ENCODE assay signal across 8 cellular contexts in the genomic region with DNA sequence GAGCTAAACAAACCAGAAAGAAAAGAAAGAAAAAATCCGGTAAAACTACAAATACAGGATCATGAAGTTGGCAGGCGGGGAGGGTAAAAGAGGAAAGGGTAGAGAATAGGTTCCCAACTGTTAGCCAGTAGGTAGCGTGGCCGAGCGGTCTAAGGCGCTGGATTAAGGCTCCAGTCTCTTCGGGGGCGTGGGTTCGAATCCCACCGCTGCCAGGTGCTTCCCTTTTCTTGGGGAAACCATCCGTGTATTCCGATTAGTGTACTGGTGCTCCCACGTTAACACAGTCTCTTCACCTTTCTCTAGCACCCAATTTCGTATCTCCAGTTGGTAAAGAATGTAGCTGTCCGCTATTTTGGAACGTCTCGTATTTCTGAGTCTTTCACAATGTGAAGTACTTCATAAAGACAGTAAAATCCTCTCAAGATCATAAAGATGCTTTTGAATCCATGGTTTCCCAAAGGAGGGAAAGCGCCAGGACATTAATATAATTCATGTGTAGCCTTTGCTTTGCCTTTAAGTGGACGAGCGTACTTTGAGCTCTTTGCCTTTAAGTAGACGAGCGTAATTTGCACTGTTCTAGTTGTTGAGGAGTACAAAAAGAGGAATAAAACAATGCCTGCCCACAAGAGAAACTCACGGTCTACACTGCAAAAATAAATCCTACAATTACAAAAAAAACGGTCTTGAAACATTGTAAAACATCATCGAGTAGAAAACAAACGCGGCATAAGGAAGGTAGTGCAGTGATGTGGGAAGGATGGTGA. TPM values are rescaled to one million over a fixed set of nuclear protein-coding genes. Genes with fewer than 3 reads are reported as not detected.
DNase-seq lines count a peak whose midpoint lies in the region; ATAC-seq and TF ChIP-seq lines count a peak whose summit lies in the region.

No MANE protein-coding gene starts in this region.

- H3K9me3 Mint-ChIP-seq in stimulated activated naive CD8-positive, alpha-beta T cell treated with anti-CD3 and anti-CD28 coated beads, Interleukin-15, amount 100 ng/mL, for 72 hours = no peaks in the 10 kb centered on the region

- no peaks in the 10 kb centered on the region for H3K27me3 Mint-ChIP-seq in stimulated activated naive CD8-positive, alpha-beta T cell treated with anti-CD3 and anti-CD28 coated beads, Interleukin-15, amount 100 ng/mL, for 72 hours

- TF ChIP-seq EP300 in neural cell (conservative IDR thresholded peaks at IDR 0.05; ENCODE audit: poor library complexity, severe bottlenecking) = no peak

- peak; percentile 93 for DNase-seq in ELF-1 (ENCODE audit: low read depth, low spot score)
- DNase-seq in Karpas-422 = peak; percentile 94
- DNase-seq in RWPE2 (ENCODE audit: low spot score) = peak; percentile 73
- peak; percentile 46 for DNase-seq in activated effector memory CD4-positive, alpha-beta T cell treated with Interleukin-2 at 50 U/mL for 16 hours
- peak; percentile 72 to 82 for DNase-seq in foreskin fibroblast
- peak; percentile 72 to 81 for DNase-seq in stimulated activated naive CD8-positive, alpha-beta T cell treated with anti-CD3 and anti-CD28 coated beads, Interleukin-15, amount 100 ng/mL, for 72 hours

- no peak overlapping the region for H3K27ac Mint-ChIP-seq in stimulated activated naive CD8-positive, alpha-beta T cell treated with anti-CD3 and anti-CD28 coated beads, Interleukin-15, amount 100 ng/mL, for 72 hours

- H3K9me3 ChIP-seq in Karpas-422 (ENCODE audit: low read length) (no peaks in the 10 kb centered on the region), RWPE2 (ENCODE audit: severe bottlenecking) (no peaks in the 10 kb centered on the region), neural cell (ENCODE audit: low read length) (no peaks in the 10 kb centered on the region)

- H3K27ac ChIP-seq in Karpas-422 (ENCODE audit: low read length) (no peak overlapping the region), RWPE2 (ENCODE audit: poor library complexity, severe bottlenecking) (no peak overlapping the region), neural cell (ENCODE audit: low read length) (no peak overlapping the region)

- H3K4me2 ChIP-seq in Karpas-422 (ENCODE audit: low read depth, low read length, poor library complexity, severe bottlenecking) (peak overlapping the region; percentile 83), neural cell (ENCODE audit: low read length) (peak overlapping the region; percentile 17)

- ATAC-seq in RWPE2 (ENCODE audit: low read depth) (peak; percentile 47), HG03460 (IDR thresholded peaks at IDR 0.05; ENCODE audit: unreplicated experiment) (no peak)
- ATAC-seq in stimulated activated naive CD8-positive, alpha-beta T cell treated with anti-CD3 and anti-CD28 coated beads, Interleukin-15, amount 100 ng/mL, for 72 hours = peak; percentile 24

- H3F3A ChIP-seq in neural cell (ENCODE audit: insufficient read depth, low read length, poor library complexity, severe bottlenecking) = peaks cover 5% of the 10 kb centered on the region

- peak overlapping the region; percentile 87 for H2AFZ ChIP-seq in Karpas-422 (ENCODE audit: low read length)
- peak overlapping the region; percentile 48 for H2AFZ ChIP-seq in neural cell (ENCODE audit: low read depth, low read length)

- H3K9me2 ChIP-seq in Karpas-422 (replicated peaks; ENCODE audit: insufficient read depth, low read length) = no peaks in the 10 kb centered on the region
- no peaks in the 10 kb centered on the region for H3K9me2 ChIP-seq in neural cell (ENCODE audit: insufficient read depth, low read length)

- H3K36me3 ChIP-seq in Karpas-422 (ENCODE audit: insufficient read depth, low read length) (no peaks in the 10 kb centered on the region), RWPE2 (ENCODE audit: low read depth) (no peaks in the 10 kb centered on the region), neural cell (ENCODE audit: insufficient read depth, low read length) (no peaks in the 10 kb centered on the region)

- H3K9ac ChIP-seq in Karpas-422 (ENCODE audit: low read length) = peak overlapping the region; percentile 58
- peak overlapping the region; percentile 63 for H3K9ac ChIP-seq in neural cell (ENCODE audit: low read length)

- H3K4me1 Mint-ChIP-seq in stimulated activated naive CD8-positive, alpha-beta T cell treated with anti-CD3 and anti-CD28 coated beads, Interleukin-15, amount 100 ng/mL, for 72 hours = peaks cover 14% of the 10 kb centered on the region

- H3K79me2 ChIP-seq in Karpas-422 (ENCODE audit: low read length) = no peaks in the 10 kb centered on the region
- no peaks in the 10 kb centered on the region for H3K79me2 ChIP-seq in neural cell (replicated peaks; ENCODE audit: insufficient read depth, low read length)

- H4K20me1 ChIP-seq in Karpas-422 (ENCODE audit: insufficient read depth, low read depth, low read length) = no peaks in the 10 kb centered on the region
- H4K20me1 ChIP-seq in neural cell (ENCODE audit: insufficient read depth) = no peaks in the 10 kb centered on the region

- H3K4me3 ChIP-seq in Karpas-422 (ENCODE audit: low read length) (peak overlapping the region; percentile 77), RWPE2 (ENCODE audit: severe bottlenecking) (peak overlapping the region; percentile 68), foreskin fibroblast (ENCODE audit: low read depth in 1 of 2, low read length in 2 of 2) (peak overlapping the region; percentile 59 to 81), neural cell (ENCODE audit: low read length) (peak overlapping the region; percentile 87)

- no peak for TF ChIP-seq CTCF in RWPE2 (IDR thresholded peaks at IDR 0.05; ENCODE audit: poor library complexity, severe bottlenecking)
- no peak for TF ChIP-seq CTCF in foreskin fibroblast (IDR thresholded peaks at IDR 0.05; ENCODE audit: low read depth, low read length)
- TF ChIP-seq CTCF in neural cell (IDR thresholded peaks at IDR 0.05; ENCODE audit: poor library complexity, severe bottlenecking) = no peak

- H3K4me1 ChIP-seq in Karpas-422 (ENCODE audit: low read length) (peaks cover 56% of the 10 kb centered on the region), RWPE2 (ENCODE audit: insufficient read depth, poor library complexity, severe bottlenecking) (peaks cover 9% of the 10 kb centered on the region)

- no peaks in the 10 kb centered on the region for H3K27me3 ChIP-seq in Karpas-422 (ENCODE audit: low read length)
- no peaks in the 10 kb centered on the region for H3K27me3 ChIP-seq in RWPE2 (ENCODE audit: insufficient read depth, poor library complexity, severe bottlenecking)
- peaks cover 5% of the 10 kb centered on the region for H3K27me3 ChIP-seq in neural cell (ENCODE audit: insufficient read depth, low read depth, low read length)

- H3K4me3 Mint-ChIP-seq in stimulated activated naive CD8-positive, alpha-beta T cell treated with anti-CD3 and anti-CD28 coated beads, Interleukin-15, amount 100 ng/mL, for 72 hours = no peak overlapping the region

- TF ChIP-seq RAD21 in neural cell (conservative IDR thresholded peaks at IDR 0.05) = no peak

TF ChIP-seq in neural cell, 6 proteins besides CTCF, POLR2A, EP300 and RAD21:
- TF ChIP-seq TAF1 (IDR thresholded peaks at IDR 0.05; ENCODE audit: low read depth) (no peak), EZH2 (IDR thresholded peaks at IDR 0.05; ENCODE audit: borderline replicate concordance, insufficient read depth, low read length, poor library complexity, severe bottlenecking) (no peak), MXI1 (conservative IDR thresholded peaks at IDR 0.05; ENCODE audit: poor library complexity, severe bottlenecking) (peak; percentile 36), POLR2AphosphoS5 (IDR thresholded peaks at IDR 0.05) (no peak)
- TF ChIP-seq, protein P1, sequence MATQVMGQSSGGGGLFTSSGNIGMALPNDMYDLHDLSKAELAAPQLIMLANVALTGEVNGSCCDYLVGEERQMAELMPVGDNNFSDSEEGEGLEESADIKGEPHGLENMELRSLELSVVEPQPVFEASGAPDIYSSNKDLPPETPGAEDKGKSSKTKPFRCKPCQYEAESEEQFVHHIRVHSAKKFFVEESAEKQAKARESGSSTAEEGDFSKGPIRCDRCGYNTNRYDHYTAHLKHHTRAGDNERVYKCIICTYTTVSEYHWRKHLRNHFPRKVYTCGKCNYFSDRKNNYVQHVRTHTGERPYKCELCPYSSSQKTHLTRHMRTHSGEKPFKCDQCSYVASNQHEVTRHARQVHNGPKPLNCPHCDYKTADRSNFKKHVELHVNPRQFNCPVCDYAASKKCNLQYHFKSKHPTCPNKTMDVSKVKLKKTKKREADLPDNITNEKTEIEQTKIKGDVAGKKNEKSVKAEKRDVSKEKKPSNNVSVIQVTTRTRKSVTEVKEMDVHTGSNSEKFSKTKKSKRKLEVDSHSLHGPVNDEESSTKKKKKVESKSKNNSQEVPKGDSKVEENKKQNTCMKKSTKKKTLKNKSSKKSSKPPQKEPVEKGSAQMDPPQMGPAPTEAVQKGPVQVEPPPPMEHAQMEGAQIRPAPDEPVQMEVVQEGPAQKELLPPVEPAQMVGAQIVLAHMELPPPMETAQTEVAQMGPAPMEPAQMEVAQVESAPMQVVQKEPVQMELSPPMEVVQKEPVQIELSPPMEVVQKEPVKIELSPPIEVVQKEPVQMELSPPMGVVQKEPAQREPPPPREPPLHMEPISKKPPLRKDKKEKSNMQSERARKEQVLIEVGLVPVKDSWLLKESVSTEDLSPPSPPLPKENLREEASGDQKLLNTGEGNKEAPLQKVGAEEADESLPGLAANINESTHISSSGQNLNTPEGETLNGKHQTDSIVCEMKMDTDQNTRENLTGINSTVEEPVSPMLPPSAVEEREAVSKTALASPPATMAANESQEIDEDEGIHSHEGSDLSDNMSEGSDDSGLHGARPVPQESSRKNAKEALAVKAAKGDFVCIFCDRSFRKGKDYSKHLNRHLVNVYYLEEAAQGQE (IDR thresholded peaks at IDR 0.05; ENCODE audit: borderline replicate concordance) = no peak

RNA-seq across cellular contexts. Expression of gene RNASE12, which starts 19.0 kb away (rescaled TPM):
- not detected in 2 replicates for total RNA-seq in Karpas-422 (2014; rRNA removed; shearing (Covaris generic); ENCODE audit: low replicate concordance)
- polyA plus RNA-seq in neural cell = not detected in 2 replicates
- polyA minus RNA-seq in neural cell = not detected in 2 replicates

RNA-seq across cellular contexts. Expression of gene RNASE11, which starts 22.4 kb away (rescaled TPM):
- total RNA-seq in Karpas-422 (2014; rRNA removed; shearing (Covaris generic); ENCODE audit: low replicate concordance) = not detected in 2 replicates
- polyA plus RNA-seq in neural cell = not detected in 2 replicates
- not detected in 2 replicates for polyA minus RNA-seq in neural cell

RNA-seq across cellular contexts. Expression of gene OR6S1, which starts 31.3 kb away (rescaled TPM):
- not detected in 2 replicates for total RNA-seq in Karpas-422 (2014; rRNA removed; shearing (Covaris generic); ENCODE audit: low replicate concordance)
- polyA plus RNA-seq in neural cell = not detected in 2 replicates
- polyA minus RNA-seq in neural cell = not detected in 2 replicates

RNA-seq across cellular contexts. Expression of gene RNASE9, which starts 49.3 kb away (rescaled TPM):
- not detected in 2 replicates for total RNA-seq in Karpas-422 (2014; rRNA removed; shearing (Covaris generic); ENCODE audit: low replicate concordance)
- polyA plus RNA-seq in neural cell = not detected in 2 replicates
- polyA minus RNA-seq in neural cell = not detected in 2 replicates
